11 cellular contexts compared by ENCODE assay signal in the genomic region with DNA sequence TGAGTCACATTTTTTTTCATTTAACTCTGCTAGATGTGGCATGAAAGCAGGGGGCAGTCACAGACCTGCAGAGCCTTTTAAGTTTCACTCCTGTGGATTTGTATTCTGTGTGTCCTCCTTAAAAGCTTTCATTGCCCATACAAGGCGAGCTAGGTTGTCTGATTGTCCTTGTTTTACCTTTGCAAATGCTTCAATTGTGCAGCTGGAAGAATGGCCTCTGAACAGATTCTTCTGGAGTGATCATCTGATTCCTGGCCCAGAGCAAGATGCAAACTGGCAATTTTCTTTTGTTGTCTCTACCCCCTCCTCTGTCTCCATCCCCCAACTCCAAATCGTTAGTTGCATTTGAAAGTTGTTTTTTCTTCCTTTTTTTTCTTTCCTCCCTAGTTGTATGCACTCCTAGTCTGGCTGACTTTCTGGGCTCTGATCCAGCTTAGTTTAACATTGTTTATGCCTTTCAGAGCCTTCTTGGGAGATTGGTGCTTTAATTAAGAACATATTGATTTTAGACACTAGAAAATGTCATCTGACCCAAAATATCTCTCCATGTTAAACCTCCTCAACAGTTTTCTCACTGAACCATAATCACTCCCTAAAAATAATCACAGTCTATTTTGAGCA.
DNase-seq lines count a peak whose midpoint lies in the region; ATAC-seq, FAIRE-seq and TF ChIP-seq lines count a peak whose summit lies in the region.
"Had no signal": no experiment of that assay in that cellular context is flagged by ENCODE, and none has a peak within 500 bp of the region (broad histone marks: within the 10 kb centered on the region; RNA-seq: fewer than 3 reads in every experiment).

No MANE protein-coding gene starts in this region.

- no peaks in the 10 kb centered on the region for H4K20me1 ChIP-seq in astrocyte (ENCODE audit: insufficient read depth, low read length)

- no peaks in the 10 kb centered on the region for H3K27me3 Mint-ChIP-seq in astrocyte (ENCODE audit: low read depth, unreplicated experiment)
- H3K27me3 Mint-ChIP-seq in stimulated activated memory B cell treated with anti-CD40 and anti-IgM and Interleukin-4, amounts not matched to agents 10 μg/mL and 1 μg/mL and 100 μg/mL, for 72 hours: peaks cover 28% of the 10 kb centered on the region

- no peak for TF ChIP-seq CTCF in astrocyte (IDR thresholded peaks at IDR 0.05; ENCODE audit: insufficient read depth, low read depth, low read length)
- TF ChIP-seq CTCF in transverse colon (IDR thresholded peaks at IDR 0.05): no peak

- peaks cover 2% of the 10 kb centered on the region for H3K9me3 Mint-ChIP-seq in astrocyte (ENCODE audit: unreplicated experiment)
- no peaks in the 10 kb centered on the region for H3K9me3 Mint-ChIP-seq in stimulated activated memory B cell treated with anti-CD40 and anti-IgM and Interleukin-4, amounts not matched to agents 10 μg/mL and 1 μg/mL and 100 μg/mL, for 72 hours

- no peak overlapping the region for H3K27ac Mint-ChIP-seq in astrocyte (ENCODE audit: unreplicated experiment)
- no peak overlapping the region for H3K27ac Mint-ChIP-seq in stimulated activated memory B cell treated with anti-CD40 and anti-IgM and Interleukin-4, amounts not matched to agents 10 μg/mL and 1 μg/mL and 100 μg/mL, for 72 hours

- no peak for TF ChIP-seq POLR2A in transverse colon (IDR thresholded peaks at IDR 0.05)

- H3K4me3 ChIP-seq in astrocyte (ENCODE audit: insufficient read depth, low read depth, low read length) (no peak overlapping the region), transverse colon (no peak overlapping the region)
- H3K4me3 ChIP-seq: A549, SJSA1 had no signal

- no peak overlapping the region for H3K27ac ChIP-seq in astrocyte (ENCODE audit: low read depth, low read length)
- H3K27ac ChIP-seq in transverse colon: peak overlapping the region in 3 of 4 donors; percentile 2 to 24 (median 6)
- H3K27ac ChIP-seq: A549, SJSA1 had no signal

- 7 to 40% methylated on average over 1 to 2 of the region's 2 CpGs for WGBS in transverse colon (ENCODE audit: low coverage in 1 of 2), 2 donors

- intact Hi-C loops in transverse colon (cut with DNase I; ENCODE audit: low total_unique reads): no loop called here

- peaks cover 3% of the 10 kb centered on the region for H3K36me3 Mint-ChIP-seq in astrocyte (ENCODE audit: low read depth, unreplicated experiment)
- H3K36me3 Mint-ChIP-seq in stimulated activated memory B cell treated with anti-CD40 and anti-IgM and Interleukin-4, amounts not matched to agents 10 μg/mL and 1 μg/mL and 100 μg/mL, for 72 hours: no peaks in the 10 kb centered on the region

- in situ Hi-C loops in transverse colon (cut with MboI; ENCODE audit: low pct_ligation_motif_present in 1 of 4, low pct_unique_long_range_greater_than_20kb in 1 of 4, low sequenced_read_pairs in 3 of 4): no loop called here

- DNase-seq in NCI-H1694 treated with DMSO at 0.1 percent for 48 hours (lab: John Stamatoyannopoulos, UW) (peak; percentile 11), NCI-H1694 (lab: John Stamatoyannopoulos, UW) (no peak), astrocyte (ENCODE audit: low read depth) (peak; percentile 62), iris pigment epithelial cell (ENCODE audit: low read depth) (peak; percentile 77), transverse colon (no peak), HTR-8/SVneo (ENCODE audit: insufficient read length, low spot score) (no peak), NCI-H524 treated with DMSO at 0.1 percent for 48 hours (lab: John Stamatoyannopoulos, UW) (no peak)

- H3K36me3 ChIP-seq in astrocyte (ENCODE audit: insufficient read depth, low read length) (no peaks in the 10 kb centered on the region), transverse colon (no peaks in the 10 kb centered on the region)
- H3K36me3 ChIP-seq: SJSA1 had no signal

- no peak for FAIRE-seq in astrocyte (lab: Jason Lieb, UNC)
- no peak for FAIRE-seq in HTR-8/SVneo (lab: Jason Lieb, UNC)
- FAIRE-seq: A549, GM19239 had no signal

- H3K9me3 ChIP-seq in astrocyte (ENCODE audit: insufficient read depth, low read depth, low read length): no peaks in the 10 kb centered on the region
- H3K9me3 ChIP-seq in transverse colon: no peaks in the 10 kb centered on the region
- H3K9me3 ChIP-seq: A549, SJSA1 had no signal

- H3K9ac ChIP-seq in astrocyte (ENCODE audit: low read length): no peak overlapping the region

- H3K4me3 Mint-ChIP-seq in astrocyte (ENCODE audit: unreplicated experiment): no peak overlapping the region
- no peak overlapping the region for H3K4me3 Mint-ChIP-seq in stimulated activated memory B cell treated with anti-CD40 and anti-IgM and Interleukin-4, amounts not matched to agents 10 μg/mL and 1 μg/mL and 100 μg/mL, for 72 hours

- peak overlapping the region; percentile 66 for H3K4me2 ChIP-seq in astrocyte (ENCODE audit: low read length)
- H3K4me2 ChIP-seq: A549 had no signal

- H3K27me3 ChIP-seq in astrocyte (ENCODE audit: insufficient read depth, low read length) (no peaks in the 10 kb centered on the region), transverse colon (no peaks in the 10 kb centered on the region)
- H3K27me3 ChIP-seq: SJSA1 had no signal

- peak overlapping the region; percentile 8 for H2AFZ ChIP-seq in astrocyte (ENCODE audit: low read depth, low read length)

- H3K4me1 Mint-ChIP-seq in astrocyte (ENCODE audit: low read depth, unreplicated experiment): peaks cover 17% of the 10 kb centered on the region
- peaks cover 5% of the 10 kb centered on the region for H3K4me1 Mint-ChIP-seq in stimulated activated memory B cell treated with anti-CD40 and anti-IgM and Interleukin-4, amounts not matched to agents 10 μg/mL and 1 μg/mL and 100 μg/mL, for 72 hours

- no peaks in the 10 kb centered on the region for H3K79me2 ChIP-seq in astrocyte (ENCODE audit: insufficient read depth, low read length)

- ATAC-seq in stimulated activated memory B cell treated with anti-CD40 and anti-IgM and Interleukin-4, amounts not matched to agents 10 μg/mL and 1 μg/mL and 100 μg/mL, for 72 hours: no peak
- ATAC-seq: A549 had no signal

- peaks cover 19% of the 10 kb centered on the region for H3K4me1 ChIP-seq in astrocyte (ENCODE audit: insufficient read depth, low read length)
- peaks cover 0 to 16% (median 11%) of the 10 kb centered on the region in 4 donors for H3K4me1 ChIP-seq in transverse colon
- H3K4me1 ChIP-seq: A549 had no signal

- no peak for TF ChIP-seq EP300 in transverse colon (IDR thresholded peaks at IDR 0.05; ENCODE audit: low read depth)

Comparison
In these comparisons a context has a peak if more than half of its experiments do, and no peak if none do; other contexts are left out.
1. DNase-seq: peak in NCI-H1694 treated with DMSO at 0.1 percent for 48 hours (single experiment), astrocyte (single experiment) and iris pigment epithelial cell (single experiment); none in NCI-H1694 (single experiment), transverse colon (single experiment), HTR-8/SVneo (single experiment) and NCI-H524 treated with DMSO at 0.1 percent for 48 hours (single experiment).